Comparison of ENCODE assay signal across 21 cellular contexts in the genomic region with DNA sequence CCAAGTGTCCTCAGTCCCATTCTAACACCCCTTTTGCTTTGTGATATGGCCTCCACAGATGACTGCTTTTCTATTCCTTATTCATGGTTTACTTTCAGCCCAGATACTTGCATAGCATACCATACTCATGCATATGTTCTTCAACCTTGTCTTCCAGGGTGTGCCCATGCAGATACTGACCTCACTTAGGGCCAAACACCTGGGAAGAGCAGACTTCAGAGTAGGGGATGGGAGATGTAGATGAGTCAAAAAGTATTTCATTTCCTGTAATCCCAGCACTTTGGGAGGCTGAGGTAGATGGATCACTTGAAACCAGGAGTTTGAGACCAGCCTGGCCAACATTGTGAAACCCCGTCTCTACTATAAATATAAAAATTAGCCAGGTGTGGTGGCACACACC. TPM values are rescaled to one million over a fixed set of nuclear protein-coding genes. Genes with fewer than 3 reads are reported as not detected.
DNase-seq lines count a peak whose midpoint lies in the region; ATAC-seq, FAIRE-seq and TF ChIP-seq lines count a peak whose summit lies in the region.
"Had no signal": no experiment of that assay in that cellular context is flagged by ENCODE, and none has a peak within 500 bp of the region (broad histone marks: within the 10 kb centered on the region; RNA-seq: fewer than 3 reads in every experiment).

No MANE protein-coding gene starts in this region.

- no peak for ATAC-seq in PC-3
- ATAC-seq in K562, result no peak
- ATAC-seq in HG02938 (IDR thresholded peaks at IDR 0.05; ENCODE audit: unreplicated experiment), result no peak

- peaks cover 4% of the 10 kb centered on the region for H3F3A ChIP-seq in PC-3 (ENCODE audit: low read length, unreplicated experiment)

- CTCF ChIA-PET in PC-3 (lab: Charles Lee), result no interaction called here
- CTCF ChIA-PET in K562 (lab: Yijun Ruan, JAX; ENCODE audit: low intra/inter-chr PET ratio), result no interaction called here
- CTCF ChIA-PET in GM10248 (lab: Yijun Ruan, JAX), result interaction anchor here (1.0 to 28.3 kb wide), 4 partner anchors 10 to 23 kb away, joined by 3 to 403 read pairs (median 6); no protein-coding TSS in a partner anchor

- TF ChIP-seq RAD21 in K562 (CRISPR knock-in tag; conservative IDR thresholded peaks at IDR 0.05 in 1 of 2, IDR thresholded peaks at IDR 0.05 in 1 of 2), result no peak

- H3K9ac ChIP-seq in BLaER1 treated with 17β-estradiol and CSF1 and Interleukin-3, amounts not matched to agents 10 nM and 100 nM, result no peak overlapping the region
- peak overlapping the region; percentile 54 for H3K9ac ChIP-seq in PC-3 (ENCODE audit: low read length)
- no peak overlapping the region for H3K9ac ChIP-seq in K562 (ENCODE audit: insufficient read depth in 1 of 2, low read depth in 2 of 2, low read length in 2 of 2)
- no peak overlapping the region for H3K9ac ChIP-seq in keratinocyte (ENCODE audit: control insufficient read depth, extremely low read depth, insufficient read depth, low read length)
- H3K9ac ChIP-seq: GM23248, KMS-11 had no signal

- BruUV-seq in PC-3 (replicated peaks; lab: Mats Ljungman, UMichigan) (no TSS peak), K562 (replicated peaks; lab: Mats Ljungman, UMichigan) (no TSS peak)

- POLR2A ChIA-PET in PC-3 (lab: Charles Lee; ENCODE audit: unreplicated experiment) (no interaction called here), K562 (lab: Yijun Ruan, JAX) (interaction anchor here (1.4 kb wide), 1 partner anchor 9 kb away, joined by 4 read pairs; no protein-coding TSS in a partner anchor), GM10248 (lab: Yijun Ruan, JAX) (no interaction called here)

- in situ Hi-C loops in K562 (cut with MboI), result no loop called here

- H3K9me2 ChIP-seq in PC-3 (replicated peaks; ENCODE audit: low read length), result no peaks in the 10 kb centered on the region

- no peaks in the 10 kb centered on the region; a peak in 1 of 22 replicates for H3K27me3 ChIP-seq in BLaER1 treated with 17β-estradiol and CSF1 and Interleukin-3, amounts not matched to agents 10 nM and 100 nM
- H3K27me3 ChIP-seq in PC-3 (ENCODE audit: low read length), result no peaks in the 10 kb centered on the region
- peaks cover 3 to 34% of the 10 kb centered on the region in 2 experiments; a peak in 4 of 5 replicates for H3K27me3 ChIP-seq in K562 (ENCODE audit: control insufficient read depth in 2 of 2, insufficient read depth in 2 of 2, low read length in 2 of 2)
- no peaks in the 10 kb centered on the region for H3K27me3 ChIP-seq in keratinocyte (ENCODE audit: control insufficient read depth, extremely low read depth, insufficient read depth, low read length)

- H3K9me3 ChIP-seq in BLaER1 treated with 17β-estradiol and CSF1 and Interleukin-3, amounts not matched to agents 10 nM and 100 nM (replicated peaks in 1 of 11), result no peaks in the 10 kb centered on the region
- H3K9me3 ChIP-seq in PC-3 (ENCODE audit: low read length) (no peaks in the 10 kb centered on the region), K562 (replicated peaks; ENCODE audit: control insufficient read depth, insufficient read depth, low read depth, low read length) (no peaks in the 10 kb centered on the region), keratinocyte (ENCODE audit: control insufficient read depth, low read depth, low read length) (no peaks in the 10 kb centered on the region)

- intact Hi-C loops in PC-3 (cut with micrococcal nuclease) (loop anchor here (1.0 to 5.0 kb wide), 2 partner anchors 37 to 58 kb away; partner anchors contain the start of gene NRG2), K562 (cut with micrococcal nuclease) (no loop called here)

- no peak for TF ChIP-seq POLR2A in K562 (conservative IDR thresholded peaks at IDR 0.05)

- TF ChIP-seq CTCF in PC-3 (conservative IDR thresholded peaks at IDR 0.05; ENCODE audit: low read depth, low read length), result no peak
- TF ChIP-seq CTCF in K562 (IDR thresholded peaks at IDR 0.05 in 2 of 3, conservative IDR thresholded peaks at IDR 0.05 in 1 of 3; ENCODE audit: insufficient read depth in 2 of 3, low read depth in 1 of 3, low read length in 3 of 3), result no peak
- TF ChIP-seq CTCF in keratinocyte (optimal IDR thresholded peaks at IDR 0.05 in 1 of 3, IDR thresholded peaks at IDR 0.05 in 1 of 3, conservative IDR thresholded peaks at IDR 0.05 in 1 of 3; ENCODE audit: extremely low read depth in 1 of 3, insufficient read depth in 2 of 3, low read length in 3 of 3), result no peak
- TF ChIP-seq CTCF in GM10248 (IDR thresholded peaks at IDR 0.05; ENCODE audit: control extremely low read depth, extremely low read depth, low read depth, missing control alignments), result no peak
- TF ChIP-seq CTCF in D721Med (IDR thresholded peaks at IDR 0.05; ENCODE audit: insufficient read depth, missing control alignments), result no peak

- H3K27ac ChIP-seq in BLaER1 treated with 17β-estradiol and CSF1 and Interleukin-3, amounts not matched to agents 10 nM and 100 nM, result no peak overlapping the region
- H3K27ac ChIP-seq in PC-3 (ENCODE audit: low read length) (peak overlapping the region; percentile 92), K562 (ENCODE audit: extremely low read depth, low read depth, low read length) (no peak overlapping the region), keratinocyte (ENCODE audit: control insufficient read depth, insufficient read depth, low read length) (peak overlapping the region; percentile 94)
- H3K27ac ChIP-seq: KMS-11 had no signal

- H3K9me1 ChIP-seq in K562 (ENCODE audit: control insufficient read depth, insufficient read depth, low read length) (no peaks in the 10 kb centered on the region), keratinocyte (ENCODE audit: control insufficient read depth, extremely low read depth, insufficient read depth, low read length) (no peaks in the 10 kb centered on the region)

- TF ChIP-seq EP300 in K562 (IDR thresholded peaks at IDR 0.05; ENCODE audit: low read length), result no peak

- dilution Hi-C loops in keratinocyte (cut with MboI; ENCODE audit: extremely low pct_ligation_motif_present, low sequenced_read_pairs), result no loop called here

- no peaks in the 10 kb centered on the region for H3K36me3 ChIP-seq in BLaER1 treated with 17β-estradiol and CSF1 and Interleukin-3, amounts not matched to agents 10 nM and 100 nM
- H3K36me3 ChIP-seq in PC-3 (ENCODE audit: low read depth, low read length), result no peaks in the 10 kb centered on the region
- no peaks in the 10 kb centered on the region for H3K36me3 ChIP-seq in K562 (ENCODE audit: control insufficient read depth, insufficient read depth, low read length)
- no peaks in the 10 kb centered on the region for H3K36me3 ChIP-seq in keratinocyte (ENCODE audit: control insufficient read depth in 2 of 2, extremely low read depth in 1 of 2, insufficient read depth in 2 of 2, low read length in 2 of 2)

- FAIRE-seq in K562 (lab: Jason Lieb, UNC) (no peak), keratinocyte (lab: Jason Lieb, UNC) (peak; percentile 72), D721Med (lab: Jason Lieb, UNC) (no peak)

- H3K79me2 ChIP-seq in PC-3 (ENCODE audit: low read length), result no peaks in the 10 kb centered on the region
- no peaks in the 10 kb centered on the region for H3K79me2 ChIP-seq in K562 (ENCODE audit: control insufficient read depth, insufficient read depth, low read length)
- no peaks in the 10 kb centered on the region for H3K79me2 ChIP-seq in keratinocyte (ENCODE audit: control insufficient read depth, insufficient read depth, low read length)

- H2AFZ ChIP-seq in PC-3 (ENCODE audit: low read length), result no peak overlapping the region
- H2AFZ ChIP-seq in K562 (ENCODE audit: low read depth, low read length), result no peak overlapping the region
- no peak overlapping the region for H2AFZ ChIP-seq in keratinocyte (ENCODE audit: control insufficient read depth, low read length)

- H3K4me3 ChIP-seq in BLaER1 treated with 17β-estradiol and CSF1 and Interleukin-3, amounts not matched to agents 10 nM and 100 nM, result no peak overlapping the region
- H3K4me3 ChIP-seq in PC-3 (ENCODE audit: low read length) (no peak overlapping the region; the same call in 1 of the 2 replicates), K562 (no peak overlapping the region), keratinocyte (ENCODE audit: control insufficient read depth in 2 of 3, extremely low read depth in 1 of 3, insufficient read depth in 2 of 3, low read depth in 1 of 3, low read length in 3 of 3) (no peak overlapping the region)

- peak overlapping the region in 7 of 11 experiments; percentile 27 to 87 (median 72); a peak in 14 of 22 replicates for H3K4me2 ChIP-seq in BLaER1 treated with 17β-estradiol and CSF1 and Interleukin-3, amounts not matched to agents 10 nM and 100 nM
- H3K4me2 ChIP-seq in PC-3 (ENCODE audit: low read length) (peak overlapping the region; percentile 68), K562 (ENCODE audit: insufficient read depth, low read length) (no peak overlapping the region), keratinocyte (ENCODE audit: control insufficient read depth, extremely low read depth, insufficient read depth, low read depth, low read length) (no peak overlapping the region)
- H3K4me2 ChIP-seq: KMS-11 had no signal

- 0% methylated on average over 1 of the region's 1 CpG for WGBS in K562 (ENCODE audit: insufficient coverage, low coverage, missing lambda C conversion rate)

- H3K4me1 ChIP-seq in BLaER1 treated with 17β-estradiol and CSF1 and Interleukin-3, amounts not matched to agents 10 nM and 100 nM, result peaks cover 9 to 22% (median 16%) of the 10 kb centered on the region in 10 experiments; a peak in 18 of 20 replicates
- H3K4me1 ChIP-seq in PC-3 (ENCODE audit: insufficient read depth, low read length) (peaks cover 31% of the 10 kb centered on the region), K562 (replicated peaks in 1 of 2; ENCODE audit: control insufficient read depth in 2 of 2, insufficient read depth in 2 of 2, low read length in 2 of 2) (peaks cover 0 to 13% of the 10 kb centered on the region in 2 experiments; a peak in 4 of 5 replicates), keratinocyte (ENCODE audit: control insufficient read depth, extremely low read depth, insufficient read depth, low read length) (peaks cover 19% of the 10 kb centered on the region)

- no peaks in the 10 kb centered on the region; a peak in 1 of 22 replicates for H4K20me1 ChIP-seq in BLaER1 treated with 17β-estradiol and CSF1 and Interleukin-3, amounts not matched to agents 10 nM and 100 nM
- H4K20me1 ChIP-seq in PC-3 (ENCODE audit: low read length) (no peaks in the 10 kb centered on the region), K562 (replicated peaks; ENCODE audit: control insufficient read depth, insufficient read depth, low read length) (no peaks in the 10 kb centered on the region), keratinocyte (ENCODE audit: control insufficient read depth, extremely low read depth, insufficient read depth, low read length) (no peaks in the 10 kb centered on the region)

- DNase-seq in PC-3, result peak; percentile 28
- DNase-seq in K562 (ENCODE audit: extremely low read depth in 1 of 4, low spot score in 3 of 4), result no peak
- DNase-seq in keratinocyte (ENCODE audit: low read depth, low spot score), result peak; percentile 56
- no peak for DNase-seq in cerebellar cortex (ENCODE audit: low spot score)
- no peak for DNase-seq in GM10248 (ENCODE audit: extremely low spot score)
- no peak for DNase-seq in D721Med (ENCODE audit: insufficient read length, low spot score)
- DNase-seq: CD4-positive, CD25-positive, alpha-beta regulatory T cell; GM23248; H7; IMR-90; NCI-H1048; NCI-H1417; NCI-H1694; NCI-H2081; NCI-H2227 treated with DMSO at 0.1 percent for 48 hours; NCI-H526 treated with DMSO at 0.1 percent for 48 hours; SHP77 had no signal

RNA-seq across cellular contexts. Expression of gene NRG2, which starts 58.3 kb away (rescaled TPM):
- 1.8 and 3.2 TPM in 2 replicates for total RNA-seq in PC-3 (2014; rRNA removed)
- total RNA-seq in K562 (2011; cell fraction: chromatin; rRNA removed; ENCODE audit: low replicate concordance), result not detected in 2 replicates
- total RNA-seq in K562 (2011; cell fraction: nucleolus; rRNA removed), result not detected in 2 replicates
- total RNA-seq in K562 (2011; cell fraction: nucleoplasm; rRNA removed), result not detected in 2 replicates
- not detected in 2 replicates for total RNA-seq in K562 (2014; rRNA removed)
- total RNA-seq in K562 (2014; rRNA removed; fragmentation: Illumina TruSeq; extraction: Trizol), result not detected in 2 replicates
- total RNA-seq in K562 (2015; rRNA removed; fragmentation: Illumina TruSeq; extraction: Trizol), result not detected in 2 replicates
- total RNA-seq in K562 (2021), result 0.07 TPM in 1 of 2 replicates, not detected in the other
- not detected in 2 replicates for polyA plus RNA-seq in K562 (2011; rRNA removed)
- polyA plus RNA-seq in K562 (2011; cell fraction: cytosol; rRNA removed), result 0.09 and 0.13 TPM in 2 replicates
- not detected in 2 replicates for polyA plus RNA-seq in K562 (2011; cell fraction: nucleus; rRNA removed)
- 0.10 and 0.29 TPM in 2 replicates for polyA plus RNA-seq in K562 (2012)
- not detected in 2 replicates for polyA plus RNA-seq in K562 (2014; fragmentation: Illumina TruSeq; extraction: Trizol)
- polyA plus RNA-seq in K562 (2014; fragmentation: Nextera tagmentation; extraction: Ambion mirVana), result not detected
- polyA plus RNA-seq in K562 (2014; rRNA removed), result not detected in 2 replicates
- not detected in 2 replicates for polyA minus RNA-seq in K562 (2011; rRNA and poly(A)+ RNA removed)
- polyA minus RNA-seq in K562 (2011; cell fraction: cytosol; rRNA and poly(A)+ RNA removed), result not detected in 2 replicates
- polyA minus RNA-seq in K562 (2011; cell fraction: nucleus; rRNA and poly(A)+ RNA removed), result not detected in 2 replicates
- 0.12 to 0.21 TPM (median 0.13 TPM) in 3 replicates for polyA plus RNA-seq in keratinocyte
- not detected for polyA plus RNA-seq in keratinocyte (2011; ENCODE audit: low read depth)
- 0.13 and 0.40 TPM in 2 replicates for polyA plus RNA-seq in keratinocyte (2011; cell fraction: cytosol; rRNA removed)
- polyA plus RNA-seq in keratinocyte (2011; cell fraction: nucleus; rRNA removed), result 0.22 and 0.40 TPM in 2 replicates
- 0.22 and 0.27 TPM in 2 replicates for polyA plus RNA-seq in keratinocyte (2012; ENCODE audit: low replicate concordance)
- polyA minus RNA-seq in keratinocyte, result 0.26 TPM in 1 of 3 replicates, not detected in the others
- not detected for polyA minus RNA-seq in keratinocyte (2011; cell fraction: cytosol; rRNA and poly(A)+ RNA removed)
- 0.47 TPM in 1 of 2 replicates, not detected in the other for polyA minus RNA-seq in keratinocyte (2011; cell fraction: nucleus; rRNA and poly(A)+ RNA removed)
- total RNA-seq: CD4-positive, CD25-positive, alpha-beta regulatory T cell; GM23248 had no signal
- polyA plus RNA-seq: BJ; CD4-positive, CD25-positive, alpha-beta regulatory T cell; IMR-90 had no signal

Comparison
In these comparisons a context has a peak if more than half of its experiments do, and no peak if none do; other contexts are left out.
1. H3K27ac ChIP-seq: peak in PC-3 (single experiment) and keratinocyte (single experiment); none in BLaER1 treated with 17β-estradiol and CSF1 and Interleukin-3, amounts not matched to agents 10 nM and 100 nM (0 of 11) and K562 (single experiment).
2. H3K4me2 ChIP-seq: peak in BLaER1 treated with 17β-estradiol and CSF1 and Interleukin-3, amounts not matched to agents 10 nM and 100 nM (7 of 11) and PC-3 (single experiment); none in K562 (single experiment) and keratinocyte (single experiment).
3. DNase-seq: peak in PC-3 (single experiment) and keratinocyte (single experiment); none in K562 (0 of 4), cerebellar cortex (single experiment), GM10248 (single experiment) and D721Med (single experiment).